10 cellular contexts compared by ENCODE assay signal in the genomic region with DNA sequence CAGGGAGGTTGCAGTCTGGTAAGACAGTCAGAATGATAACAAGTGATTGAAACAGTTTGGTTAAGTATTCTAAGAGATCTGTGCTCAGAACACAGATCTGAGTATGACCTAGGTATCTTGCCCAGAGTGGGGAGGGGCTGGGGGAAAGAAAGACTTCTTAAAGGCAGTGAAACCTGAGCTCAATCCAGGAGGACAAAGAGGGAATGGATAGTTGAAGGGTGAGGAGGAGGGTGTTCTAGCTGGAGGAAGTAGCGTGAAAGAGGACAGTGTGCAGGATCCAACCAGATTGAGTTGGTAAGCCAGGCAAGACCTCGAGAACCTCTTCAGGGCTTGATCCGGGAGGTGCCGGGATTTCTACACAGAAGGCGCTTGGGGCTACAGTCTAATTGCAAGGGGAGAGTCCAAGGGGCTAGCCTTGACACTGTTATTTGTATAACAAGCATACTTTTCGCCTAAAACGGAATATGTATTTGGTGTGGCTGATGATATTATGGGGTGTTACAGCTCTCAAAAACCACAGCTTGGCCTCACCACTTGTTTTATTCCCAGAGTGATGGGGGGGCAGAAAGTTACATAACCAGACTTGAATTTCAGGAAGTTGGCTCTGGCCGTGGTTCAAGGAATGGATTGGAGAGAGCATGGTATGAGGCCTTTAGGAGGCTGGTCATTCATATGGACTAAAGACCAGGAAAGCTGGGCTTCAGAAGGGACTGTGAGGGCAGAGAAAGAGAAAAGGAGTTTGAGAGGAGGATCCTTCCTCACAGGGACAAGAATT. TPM values are rescaled to one million over a fixed set of nuclear protein-coding genes. Genes with fewer than 3 reads are reported as not detected.
DNase-seq lines count a peak whose midpoint lies in the region; ATAC-seq and TF ChIP-seq lines count a peak whose summit lies in the region.
"Had no signal": no experiment of that assay in that cellular context is flagged by ENCODE, and none has a peak within 500 bp of the region (broad histone marks: within the 10 kb centered on the region; RNA-seq: fewer than 3 reads in every experiment).

No MANE protein-coding gene starts in this region.

- H3K27me3 Mint-ChIP-seq in T-helper 1 cell treated with Interleukin-12 subunit alpha and Interleukin-12 subunit beta and Interleukin-4 antibody, amounts not matched to agents 30 μg/mL and 1 μg/mL, for 36 hours (ENCODE audit: low read depth), result no peaks in the 10 kb centered on the region
- no peaks in the 10 kb centered on the region; the same call in 1 of the 2 replicates for H3K27me3 Mint-ChIP-seq in WTC11 (ENCODE audit: low read depth)

- H3K4me1 ChIP-seq in heart right ventricle (peaks cover 31 to 99% (median 88%) of the 10 kb centered on the region in 9 donors), spleen (peaks cover 54 to 100% (median 94%) of the 10 kb centered on the region in 6 donors)

- DNase-seq in T-helper 1 cell, result no peak
- DNase-seq in WTC11 (ENCODE audit: low spot score), result no peak
- DNase-seq in heart right ventricle, result peak in 1 of 2 donors; percentile 71
- no peak for DNase-seq in spleen
- no peak for DNase-seq in activated CD4-positive, CD25-positive, alpha-beta regulatory T cell treated with anti-CD3 and anti-CD28 coated beads, Interleukin-2, amount 50 U/mL, for 72 hours
- DNase-seq in HK-2 (ENCODE audit: unreplicated experiment), result no peak

- H3K9me3 ChIP-seq in heart right ventricle, result no peaks in the 10 kb centered on the region
- no peaks in the 10 kb centered on the region for H3K9me3 ChIP-seq in spleen

- TF ChIP-seq CTCF in WTC11 (IDR thresholded peaks at IDR 0.05) (no peak), heart right ventricle (IDR thresholded peaks at IDR 0.05) (no peak), spleen (IDR thresholded peaks at IDR 0.05 in 8 of 11, conservative IDR thresholded peaks at IDR 0.05 in 3 of 11) (no peak)

- POLR2A ChIA-PET in WTC11 (lab: Charles Lee), result no interaction called here

- H3K4me1 Mint-ChIP-seq in T-helper 1 cell treated with Interleukin-12 subunit alpha and Interleukin-12 subunit beta and Interleukin-4 antibody, amounts not matched to agents 30 μg/mL and 1 μg/mL, for 36 hours (ENCODE audit: low read depth), result peaks cover 60% of the 10 kb centered on the region
- peaks cover 19% of the 10 kb centered on the region for H3K4me1 Mint-ChIP-seq in WTC11

- peaks cover 36% of the 10 kb centered on the region for H3K36me3 Mint-ChIP-seq in T-helper 1 cell treated with Interleukin-12 subunit alpha and Interleukin-12 subunit beta and Interleukin-4 antibody, amounts not matched to agents 30 μg/mL and 1 μg/mL, for 36 hours (ENCODE audit: low read depth)
- no peaks in the 10 kb centered on the region for H3K36me3 Mint-ChIP-seq in WTC11

- ATAC-seq in WTC11, result peak; percentile 75
- ATAC-seq in heart right ventricle, result peak in 7 of 8 donors; percentile 8 to 49 (median 41)
- no peak for ATAC-seq in GM21367 (IDR thresholded peaks at IDR 0.05; ENCODE audit: unreplicated experiment)

- H3K36me3 ChIP-seq in heart right ventricle, result peaks cover 0 to under 1% (median 0%) of the 10 kb centered on the region in 9 donors
- H3K36me3 ChIP-seq in spleen, result peaks cover 0 to 66% (median 0%) of the 10 kb centered on the region in 6 donors

- CTCF ChIA-PET in WTC11 (lab: Charles Lee), result interaction anchor here (0.9 to 2.1 kb wide), 2 partner anchors 39 to 109 kb away, joined by 3 to 12 read pairs; no protein-coding TSS in a partner anchor

- H3K4me3 ChIP-seq in heart right ventricle, result no peak overlapping the region
- peak overlapping the region in 1 of 8 donors; percentile 33 for H3K4me3 ChIP-seq in spleen
- H3K4me3 ChIP-seq: smooth muscle cell had no signal

- intact Hi-C loops in heart right ventricle (cut with DNase I), result no loop called here
- intact Hi-C loops in spleen (cut with DNase I; ENCODE audit: low total_unique reads), result no loop called here

- peak overlapping the region; percentile 76 for H3K27ac Mint-ChIP-seq in T-helper 1 cell treated with Interleukin-12 subunit alpha and Interleukin-12 subunit beta and Interleukin-4 antibody, amounts not matched to agents 30 μg/mL and 1 μg/mL, for 36 hours
- no peak overlapping the region for H3K27ac Mint-ChIP-seq in WTC11

- TF ChIP-seq POLR2A in spleen (IDR thresholded peaks at IDR 0.05), result no peak

- WGBS in heart right ventricle, 2 donors, result 70 to 74% methylated on average over 8 of the region's 8 CpGs
- 39 to 59% (median 52%) methylated on average over 8 of the region's 8 CpGs for WGBS in spleen, 5 donors

- H3K27ac ChIP-seq in heart right ventricle (peak overlapping the region; percentile 43 to 87 (median 74)), spleen (peak overlapping the region in 7 of 8 donors; percentile 30 to 80 (median 63))

- H3K9me3 Mint-ChIP-seq in T-helper 1 cell treated with Interleukin-12 subunit alpha and Interleukin-12 subunit beta and Interleukin-4 antibody, amounts not matched to agents 30 μg/mL and 1 μg/mL, for 36 hours, result no peaks in the 10 kb centered on the region
- no peaks in the 10 kb centered on the region for H3K9me3 Mint-ChIP-seq in WTC11

- no peaks in the 10 kb centered on the region for H3K27me3 ChIP-seq in heart right ventricle
- no peaks in the 10 kb centered on the region for H3K27me3 ChIP-seq in spleen (replicated peaks in 1 of 7)

- H3K4me3 Mint-ChIP-seq in T-helper 1 cell treated with Interleukin-12 subunit alpha and Interleukin-12 subunit beta and Interleukin-4 antibody, amounts not matched to agents 30 μg/mL and 1 μg/mL, for 36 hours, result peak overlapping the region; percentile 26
- H3K4me3 Mint-ChIP-seq in WTC11, result no peak overlapping the region

TF ChIP-seq in WTC11, 78 proteins besides CTCF, POLR2A, EP300 and RAD21 (continues in another document):
- TF ChIP-seq PREB (CRISPR knock-in tag; IDR thresholded peaks at IDR 0.05; ENCODE audit: borderline replicate concordance) (no peak), ZSCAN18 (CRISPR knock-in tag; IDR thresholded peaks at IDR 0.05) (no peak), ZNF671 (CRISPR knock-in tag; IDR thresholded peaks at IDR 0.05) (no peak), NR1H2 (CRISPR knock-in tag; IDR thresholded peaks at IDR 0.05) (no peak), STAT6 (CRISPR knock-in tag; conservative IDR thresholded peaks at IDR 0.05; ENCODE audit: low read depth) (no peak), SOX15 (CRISPR knock-in tag; IDR thresholded peaks at IDR 0.05) (no peak), NR3C1 (CRISPR knock-in tag; conservative IDR thresholded peaks at IDR 0.05; ENCODE audit: low read depth) (no peak), ZNF219 (CRISPR knock-in tag; IDR thresholded peaks at IDR 0.05; ENCODE audit: borderline replicate concordance) (no peak)
- TF ChIP-seq, protein P1, sequence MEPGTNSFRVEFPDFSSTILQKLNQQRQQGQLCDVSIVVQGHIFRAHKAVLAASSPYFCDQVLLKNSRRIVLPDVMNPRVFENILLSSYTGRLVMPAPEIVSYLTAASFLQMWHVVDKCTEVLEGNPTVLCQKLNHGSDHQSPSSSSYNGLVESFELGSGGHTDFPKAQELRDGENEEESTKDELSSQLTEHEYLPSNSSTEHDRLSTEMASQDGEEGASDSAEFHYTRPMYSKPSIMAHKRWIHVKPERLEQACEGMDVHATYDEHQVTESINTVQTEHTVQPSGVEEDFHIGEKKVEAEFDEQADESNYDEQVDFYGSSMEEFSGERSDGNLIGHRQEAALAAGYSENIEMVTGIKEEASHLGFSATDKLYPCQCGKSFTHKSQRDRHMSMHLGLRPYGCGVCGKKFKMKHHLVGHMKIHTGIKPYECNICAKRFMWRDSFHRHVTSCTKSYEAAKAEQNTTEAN (CRISPR knock-in tag; IDR thresholded peaks at IDR 0.05), result no peak

RNA-seq across cellular contexts. Expression of gene RCSD1, which starts 19.1 kb away (rescaled TPM):
- total RNA-seq in WTC11 (2021) (0.23 to 0.71 TPM (median 0.50 TPM) in 3 replicates), heart right ventricle (10 to 100 TPM; 27.9 to 50.2 (median 39.7) TPM), spleen (100 to 1,000 TPM in 5 of 7 donors, 10 to 100 TPM in 2; 91.9 to 144 (median 124) TPM)
- polyA plus RNA-seq in heart right ventricle (10 to 100 TPM in 1 of 2 donors, 1 to 10 TPM in 1; 9.0 to 13.5 TPM), spleen (100 to 1,000 TPM in 1 of 3 donors, 10 to 100 TPM in 2; 58.9 to 103 (median 87.2) TPM)
- total RNA-seq: A673, smooth muscle cell had no signal

Comparison
In these comparisons a context has a peak if more than half of its experiments do, and no peak if none do; other contexts are left out.
1. RNA of gene RCSD1, which starts 19.1 kb away (total RNA-seq): 91.9 to 144 TPM in spleen and 27.9 to 50.2 TPM in heart right ventricle; 0.23 to 0.71 TPM in WTC11; every median in the first group is over 10 times any median in the second.